ENCODE assay signal across 8 cellular contexts in the genomic region with DNA sequence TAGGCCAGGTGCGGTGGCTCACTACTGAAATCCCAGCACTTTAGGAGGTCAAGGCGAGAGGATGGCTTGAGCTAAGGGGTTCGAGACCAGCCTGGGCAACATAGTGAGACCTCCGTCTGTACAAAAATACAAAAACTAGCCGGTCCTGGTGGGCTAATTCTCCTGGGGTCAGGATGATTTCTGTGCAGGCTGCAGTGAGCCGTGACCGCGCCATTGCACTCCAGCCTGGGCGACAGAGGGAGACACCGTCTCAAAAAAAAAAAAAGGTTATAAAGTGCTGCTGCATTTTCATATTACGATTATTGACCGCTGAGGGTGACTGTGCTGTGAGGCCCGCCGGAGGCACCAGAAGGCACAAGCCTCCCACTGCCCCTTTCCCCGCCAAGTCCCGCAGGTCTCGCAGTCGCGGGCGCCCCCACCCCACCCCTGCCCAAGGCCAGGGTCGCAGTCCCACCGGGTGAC. TPM values are rescaled to one million over a fixed set of nuclear protein-coding genes. Genes with fewer than 3 reads are reported as not detected.
A peak's percentile ranks its signal among the peaks of the same experiment; 100 is the strongest.
DNase-seq lines count a peak whose midpoint lies in the region; ATAC-seq and TF ChIP-seq lines count a peak whose summit lies in the region.

No MANE protein-coding gene starts in this region.

- peak overlapping the region; percentile 94 for H2AFZ ChIP-seq in neuron (ENCODE audit: low read depth, low read length)

- peak overlapping the region; percentile 69 for H3K27ac ChIP-seq in CD8-positive, alpha-beta T cell (ENCODE audit: low read depth, low read length)
- H3K27ac ChIP-seq in KOPT-K1 (ENCODE audit: low read depth, low read length, poor library complexity, severe bottlenecking): peak overlapping the region; percentile 80
- H3K27ac ChIP-seq in duodenal mucosa (ENCODE audit: low read depth, low read length): peak overlapping the region; percentile 41

- peak overlapping the region in 1 of 2 donors; percentile 43 for H3K9ac ChIP-seq in duodenal mucosa (ENCODE audit: low read depth in 1 of 2, low read length in 2 of 2)

- H3K4me1 Mint-ChIP-seq in CD8-positive, alpha-beta T cell (ENCODE audit: low read depth): peaks cover 60% of the 10 kb centered on the region

- no peak for TF ChIP-seq CTCF in CD8-positive, alpha-beta T cell (IDR thresholded peaks at IDR 0.05)

- H3K36me3 Mint-ChIP-seq in CD8-positive, alpha-beta T cell: peaks cover 8% of the 10 kb centered on the region

- peak overlapping the region; percentile 83 for H3K4me3 Mint-ChIP-seq in CD8-positive, alpha-beta T cell

- H3K27ac Mint-ChIP-seq in CD8-positive, alpha-beta T cell: peak overlapping the region; percentile 80

- H3K4me1 ChIP-seq in CD8-positive, alpha-beta T cell (ENCODE audit: insufficient read depth, low read length): peaks cover 57% of the 10 kb centered on the region
- H3K4me1 ChIP-seq in duodenal mucosa (ENCODE audit: control insufficient read depth in 1 of 2, insufficient read depth in 2 of 2, low read length in 2 of 2) (peaks cover 20 to 33% of the 10 kb centered on the region in 2 donors), neuron (ENCODE audit: insufficient read depth, low read length) (peaks cover 30% of the 10 kb centered on the region)

- H3K27me3 Mint-ChIP-seq in CD8-positive, alpha-beta T cell (ENCODE audit: low read depth): no peaks in the 10 kb centered on the region

- H3K4me3 ChIP-seq in CD8-positive, alpha-beta T cell (ENCODE audit: low read depth, low read length): peak overlapping the region; percentile 91
- H3K4me3 ChIP-seq in duodenal mucosa (ENCODE audit: low read depth in 1 of 2, low read length in 2 of 2) (peak overlapping the region; percentile 56 to 75), neuron (ENCODE audit: low read length) (peak overlapping the region; percentile 57)

- no peaks in the 10 kb centered on the region for H3K9me3 ChIP-seq in CD8-positive, alpha-beta T cell (ENCODE audit: low read length)
- no peaks in the 10 kb centered on the region for H3K9me3 ChIP-seq in KOPT-K1 (ENCODE audit: insufficient read depth, low read length, poor library complexity, severe bottlenecking)
- H3K9me3 ChIP-seq in duodenal mucosa (ENCODE audit: control insufficient read depth in 1 of 2, low read length in 2 of 2): no peaks in the 10 kb centered on the region
- no peaks in the 10 kb centered on the region for H3K9me3 ChIP-seq in neuron (ENCODE audit: low read length)

- no peak for DNase-seq in CD8-positive, alpha-beta T cell
- DNase-seq in NCI-H526 (lab: John Stamatoyannopoulos, UW) (no peak), NCI-H1417 treated with DMSO at 0.1 percent for 48 hours (lab: John Stamatoyannopoulos, UW) (no peak), HPDE6-E6E7 (ENCODE audit: extremely low spot score) (no peak)
- no peak for DNase-seq in central memory CD4-positive, alpha-beta T cell

- CTCF ChIA-PET in CD8-positive, alpha-beta T cell (lab: Charles Lee): interaction anchor here (0.9 to 6.2 kb wide), 11 partner anchors 8 to 209 kb away, joined by 3 to 87 read pairs (median 11); a partner anchor contains a TSS

- H3K9me3 Mint-ChIP-seq in CD8-positive, alpha-beta T cell: no peaks in the 10 kb centered on the region

- POLR2A ChIA-PET in CD8-positive, alpha-beta T cell (lab: Charles Lee): interaction anchor here (0.7 to 5.6 kb wide), 7 partner anchors 12 to 58 kb away, joined by 3 to 51 read pairs (median 27); a partner anchor contains a TSS

- no peak for ATAC-seq in CD8-positive, alpha-beta T cell

- H3K36me3 ChIP-seq in CD8-positive, alpha-beta T cell (ENCODE audit: insufficient read depth, low read length): no peaks in the 10 kb centered on the region
- H3K36me3 ChIP-seq in KOPT-K1 (ENCODE audit: insufficient read depth, low read length) (peaks cover 4% of the 10 kb centered on the region; the same call in 1 of the 2 replicates), duodenal mucosa (ENCODE audit: control insufficient read depth in 1 of 2, insufficient read depth in 2 of 2, low read length in 2 of 2) (no peaks in the 10 kb centered on the region), neuron (ENCODE audit: insufficient read depth, low read length) (no peaks in the 10 kb centered on the region)

- H3K27me3 ChIP-seq in CD8-positive, alpha-beta T cell (ENCODE audit: insufficient read depth, low read length): no peaks in the 10 kb centered on the region
- H3K27me3 ChIP-seq in duodenal mucosa (ENCODE audit: control insufficient read depth in 1 of 2, insufficient read depth in 2 of 2, low read length in 2 of 2) (no peaks in the 10 kb centered on the region), neuron (ENCODE audit: insufficient read depth, low read length) (peaks cover 31% of the 10 kb centered on the region)

- intact Hi-C loops in CD8-positive, alpha-beta T cell (cut with DNase I, micrococcal nuclease): loop anchor here in 1 of 2 experiments (1.0 kb wide), 5 partner anchors 9 to 58 kb away; a partner anchor contains a TSS

RNA-seq across cellular contexts. Expression of a gene that starts 0.5 kb away (rescaled TPM):
- 10 to 100 TPM; 33.7 to 34.1 TPM for total RNA-seq in CD8-positive, alpha-beta T cell

RNA-seq across cellular contexts. Expression of a gene that starts 50.3 kb away (rescaled TPM):
- 1 to 10 TPM; 7.0 to 8.9 TPM for total RNA-seq in CD8-positive, alpha-beta T cell

RNA-seq across cellular contexts. Expression of a gene that starts 58.7 kb away (rescaled TPM):
- 10 to 100 TPM; 43.2 to 47.5 TPM for total RNA-seq in CD8-positive, alpha-beta T cell
